In the genomic region with DNA sequence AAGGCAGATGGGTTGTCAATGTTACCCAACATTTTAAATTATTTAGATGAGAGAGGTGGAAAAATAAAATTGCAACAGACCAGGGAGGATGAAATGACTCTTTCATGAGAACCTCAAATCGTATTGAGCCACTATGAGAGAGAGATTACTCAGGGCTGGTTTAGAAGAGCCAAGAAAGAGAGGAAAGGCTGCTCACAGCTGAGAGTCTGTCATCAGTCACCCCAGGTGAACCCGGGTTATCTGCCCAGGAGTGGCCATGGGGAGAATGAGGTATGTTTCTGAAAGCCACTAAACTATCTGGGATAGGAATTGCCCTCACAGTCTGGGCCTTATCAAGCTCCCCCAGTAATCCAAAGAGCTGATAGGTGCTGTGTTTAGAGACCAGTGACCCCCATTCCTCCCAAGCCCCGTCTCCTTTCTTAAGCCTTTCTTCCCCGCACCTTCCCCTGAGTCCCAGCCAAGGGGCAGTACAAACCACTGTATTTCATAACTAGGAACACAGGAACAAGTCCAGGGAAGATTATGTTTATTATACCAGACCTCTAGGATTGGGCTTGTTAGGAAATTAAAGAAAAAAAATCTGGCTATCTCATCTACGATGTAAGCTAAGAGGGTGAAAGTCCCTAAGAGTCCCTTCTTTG, we compare ENCODE assay signal across 14 cellular contexts.
DNase-seq lines count a peak whose midpoint lies in the region; ATAC-seq and TF ChIP-seq lines count a peak whose summit lies in the region.
"Had no signal": no experiment of that assay in that cellular context is flagged by ENCODE, and none has a peak within 500 bp of the region (broad histone marks: within the 10 kb centered on the region; RNA-seq: fewer than 3 reads in every experiment).

No MANE protein-coding gene starts in this region.

- in situ Hi-C loops in brain microvascular endothelial cell (cut with HindIII; ENCODE audit: low pct_ligation_motif_present, low sequenced_read_pairs), result no loop called here

- no peak overlapping the region for H3K4me3 Mint-ChIP-seq in CD4-positive, alpha-beta T cell
- H3K4me3 Mint-ChIP-seq in central memory CD8-positive, alpha-beta T cell, result no peak overlapping the region
- H3K4me3 Mint-ChIP-seq: activated naive CD8-positive, alpha-beta T cell treated with anti-CD3 and anti-CD28 coated beads, Interleukin-2, amount 10 ng/mL, durations not matched to agents 7 days and 5 days; nephron had no signal

- peaks cover 74% of the 10 kb centered on the region for H3K36me3 Mint-ChIP-seq in CD4-positive, alpha-beta T cell (ENCODE audit: low read depth)
- H3K36me3 Mint-ChIP-seq in central memory CD8-positive, alpha-beta T cell (ENCODE audit: insufficient read depth), result peaks cover 25% of the 10 kb centered on the region

- peaks cover 6% of the 10 kb centered on the region for H3K4me1 Mint-ChIP-seq in CD4-positive, alpha-beta T cell (ENCODE audit: low read depth)
- peaks cover 22% of the 10 kb centered on the region for H3K4me1 Mint-ChIP-seq in central memory CD8-positive, alpha-beta T cell
- H3K4me1 Mint-ChIP-seq: activated naive CD8-positive, alpha-beta T cell treated with anti-CD3 and anti-CD28 coated beads, Interleukin-2, amount 10 ng/mL, durations not matched to agents 7 days and 5 days had no signal

- RAD21 ChIA-PET in HCT116 (lab: Charles Lee; ENCODE audit: low non-redundant PET in 1 of 2, low total read pairs in 2 of 2, uncharacterized antibody in 2 of 2, unreplicated experiment in 2 of 2), result no interaction called here

- H3K27me3 Mint-ChIP-seq in CD4-positive, alpha-beta T cell, result no peaks in the 10 kb centered on the region
- H3K27me3 Mint-ChIP-seq in central memory CD8-positive, alpha-beta T cell, result no peaks in the 10 kb centered on the region
- H3K27me3 Mint-ChIP-seq: activated naive CD8-positive, alpha-beta T cell treated with anti-CD3 and anti-CD28 coated beads, Interleukin-2, amount 10 ng/mL, durations not matched to agents 7 days and 5 days had no signal

- no peaks in the 10 kb centered on the region for H3K9me3 ChIP-seq in CD4-positive, alpha-beta T cell (ENCODE audit: control insufficient read depth, low read length)
- no peaks in the 10 kb centered on the region for H3K9me3 ChIP-seq in HCT116 (ENCODE audit: control insufficient read depth in 1 of 2, insufficient read depth in 1 of 2, low read depth in 1 of 2, low read length in 2 of 2)

- no peak overlapping the region for H3K9ac ChIP-seq in HCT116 (ENCODE audit: low read length)

- no peaks in the 10 kb centered on the region for H3K79me2 ChIP-seq in HCT116 (ENCODE audit: insufficient read depth, low read length)

- intact Hi-C loops in CD4-positive, alpha-beta T cell (cut with DNase I, micrococcal nuclease), result no loop called here
- intact Hi-C loops in HCT116 (cut with micrococcal nuclease), result no loop called here

- DNase-seq in CD4-positive, alpha-beta T cell, result no peak
- DNase-seq in HCT116 (ENCODE audit: low read depth, low spot score) (no peak), brain microvascular endothelial cell (no peak), DMS 273 treated with DMSO at 0.1 percent for 48 hours (lab: John Stamatoyannopoulos, UW) (no peak), hippocampal formation (lab: John Stamatoyannopoulos, UW) (no peak), NCI-H524 (lab: John Stamatoyannopoulos, UW) (no peak)
- DNase-seq in central memory CD8-positive, alpha-beta T cell (ENCODE audit: low spot score in 2 of 2), result no peak
- DNase-seq: activated naive CD8-positive, alpha-beta T cell treated with anti-CD3 and anti-CD28 coated beads, Interleukin-2, amount 10 ng/mL, durations not matched to agents 7 days and 5 days; left cardiac atrium; NCI-H1092 had no signal

- H3K4me3 ChIP-seq in HCT116 (replicated peaks in 1 of 2; ENCODE audit: low read depth in 1 of 2, low read length in 2 of 2) (no peak overlapping the region), brain microvascular endothelial cell (ENCODE audit: low read depth, low read length) (no peak overlapping the region)
- H3K4me3 ChIP-seq: skin epidermis had no signal

- H4K20me1 ChIP-seq in HCT116 (ENCODE audit: insufficient read depth), result no peaks in the 10 kb centered on the region

- no peak for TF ChIP-seq CTCF in CD4-positive, alpha-beta T cell (IDR thresholded peaks at IDR 0.05)
- TF ChIP-seq CTCF in HCT116 (IDR thresholded peaks at IDR 0.05 in 2 of 3, conservative IDR thresholded peaks at IDR 0.05 in 1 of 3; ENCODE audit: borderline replicate concordance in 1 of 3, insufficient read depth in 1 of 3, low read depth in 2 of 3, low read length in 2 of 3) (no peak), brain microvascular endothelial cell (IDR thresholded peaks at IDR 0.05; ENCODE audit: low read depth, low read length, missing control alignments) (no peak)

- H3K27ac ChIP-seq in CD4-positive, alpha-beta T cell (ENCODE audit: low read depth, low read length), result no peak overlapping the region
- H3K27ac ChIP-seq in HCT116 (ENCODE audit: low read depth, low read length), result no peak overlapping the region
- H3K27ac ChIP-seq in layer of hippocampus (ENCODE audit: low read depth, low read length), result peak overlapping the region; percentile 57
- H3K27ac ChIP-seq in brain microvascular endothelial cell, result no peak overlapping the region
- H3K27ac ChIP-seq: C4-2B, skin epidermis had no signal

- no TSS peak for BruUV-seq in HCT116 (replicated peaks; lab: Mats Ljungman, UMichigan)

- TF ChIP-seq RAD21 in HCT116 (IDR thresholded peaks at IDR 0.05; ENCODE audit: low read depth), result no peak

- ATAC-seq in CD4-positive, alpha-beta T cell (ENCODE audit: poor library complexity), result no peak
- ATAC-seq in HCT116, result no peak; the same call in 1 of the 2 replicates
- ATAC-seq in central memory CD8-positive, alpha-beta T cell (replicated peaks; ENCODE audit: extremely low read depth, poor library complexity, severe bottlenecking), result no peak

- H3K9me3 Mint-ChIP-seq in CD4-positive, alpha-beta T cell, result peaks cover 3% of the 10 kb centered on the region
- H3K9me3 Mint-ChIP-seq in central memory CD8-positive, alpha-beta T cell, result peaks cover 12% of the 10 kb centered on the region
- H3K9me3 Mint-ChIP-seq: nephron had no signal

- peak overlapping the region; percentile 32 for H3K27ac Mint-ChIP-seq in CD4-positive, alpha-beta T cell
- H3K27ac Mint-ChIP-seq in central memory CD8-positive, alpha-beta T cell (ENCODE audit: low read depth), result peak overlapping the region; percentile 37
- H3K27ac Mint-ChIP-seq: activated naive CD8-positive, alpha-beta T cell treated with anti-CD3 and anti-CD28 coated beads, Interleukin-2, amount 10 ng/mL, durations not matched to agents 7 days and 5 days had no signal

- CTCF ChIA-PET in CD4-positive, alpha-beta T cell (lab: Charles Lee), result interaction anchor here (1.6 kb wide), 1 partner anchor 9 kb away, joined by 5 read pairs; no protein-coding TSS in a partner anchor
- CTCF ChIA-PET in HCT116 (lab: Charles Lee), result interaction anchor here (1.0 kb wide), 1 partner anchor 36 kb away, joined by 4 read pairs; no protein-coding TSS in a partner anchor

- no peak overlapping the region for H2AFZ ChIP-seq in HCT116 (ENCODE audit: low read depth, low read length, poor library complexity, severe bottlenecking)

- no peaks in the 10 kb centered on the region for H3K9me2 ChIP-seq in HCT116 (ENCODE audit: insufficient read depth)

- H3K4me2 ChIP-seq in HCT116 (ENCODE audit: low read length), result no peak overlapping the region

- H3K36me3 ChIP-seq in HCT116 (ENCODE audit: control insufficient read depth in 1 of 2, insufficient read depth in 2 of 2, low read length in 2 of 2), result no peaks in the 10 kb centered on the region
- H3K36me3 ChIP-seq in brain microvascular endothelial cell (replicated peaks), result no peaks in the 10 kb centered on the region

- no peaks in the 10 kb centered on the region for H3K27me3 ChIP-seq in CD4-positive, alpha-beta T cell (ENCODE audit: control insufficient read depth, insufficient read depth, low read length)
- H3K27me3 ChIP-seq in HCT116 (ENCODE audit: insufficient read depth, low read length) (no peaks in the 10 kb centered on the region), layer of hippocampus (ENCODE audit: control insufficient read depth, insufficient read depth, low read length) (no peaks in the 10 kb centered on the region), brain microvascular endothelial cell (replicated peaks) (no peaks in the 10 kb centered on the region)

- POLR2A ChIA-PET in CD4-positive, alpha-beta T cell (lab: Charles Lee), result no interaction called here
- POLR2A ChIA-PET in HCT116 (lab: Charles Lee), result no interaction called here

- H3K4me1 ChIP-seq in HCT116 (ENCODE audit: control insufficient read depth in 1 of 2, insufficient read depth in 2 of 2, low read length in 2 of 2), result no peaks in the 10 kb centered on the region

- TF ChIP-seq POLR2A in HCT116 (IDR thresholded peaks at IDR 0.05; ENCODE audit: borderline replicate concordance, extremely low read depth, insufficient read depth, insufficient read length), result no peak

TF ChIP-seq in HCT116, 20 proteins besides CTCF, POLR2A, EP300 and RAD21:
- no peak for TF ChIP-seq TCF7L2 (IDR thresholded peaks at IDR 0.05; ENCODE audit: borderline replicate concordance, extremely low read depth, insufficient read depth, insufficient read length)
- 0 out of 2 replicates have a peak, but pooled peaks have one; percentile 9 for TF ChIP-seq EGR1 (IDR thresholded peaks at IDR 0.05; ENCODE audit: low read depth)
TF ChIP-seq in HCT116: peak in this region for 1.
